1 cellular context compared by ENCODE assay signal in genomic region chr10:60989400-60989876, GRCh38.
TF ChIP-seq lines count a peak whose summit lies in the region.

No MANE protein-coding gene starts in this region.

TF ChIP-seq in K562, 482 proteins besides CTCF, POLR2A, EP300 and RAD21 (continued from another document and continues in another):
- TF ChIP-seq HOMEZ (CRISPR knock-in tag; IDR thresholded peaks at IDR 0.05) (no peak), TAF15 (IDR thresholded peaks at IDR 0.05; ENCODE audit: low read depth, low read length) (no peak), EGR1 (conservative IDR thresholded peaks at IDR 0.05) (no peak), POLR2H (tag; IDR thresholded peaks at IDR 0.05; ENCODE audit: low read depth) (no peak), SRSF9 (IDR thresholded peaks at IDR 0.05; ENCODE audit: borderline replicate concordance, low read depth, low read length) (no peak), CBX1 (IDR thresholded peaks at IDR 0.05; ENCODE audit: low read depth) (peak; percentile 36; the same call in 1 of the 2 replicates), PPARD (CRISPR knock-in tag; IDR thresholded peaks at IDR 0.05) (no peak), CGGBP1 (CRISPR knock-in tag; IDR thresholded peaks at IDR 0.05) (no peak), RFX1 (IDR thresholded peaks at IDR 0.05) (no peak), GATAD2B (IDR thresholded peaks at IDR 0.05; ENCODE audit: borderline replicate concordance) (no peak), NRF1 (conservative IDR thresholded peaks at IDR 0.05 in 1 of 2, IDR thresholded peaks at IDR 0.05 in 1 of 2) (no peak), THAP12 (CRISPR knock-in tag; IDR thresholded peaks at IDR 0.05) (no peak), ZNF707 (CRISPR knock-in tag; conservative IDR thresholded peaks at IDR 0.05) (no peak), ZNF584 (CRISPR knock-in tag; IDR thresholded peaks at IDR 0.05; ENCODE audit: low read depth) (no peak), ZNF217 (CRISPR knock-in tag; IDR thresholded peaks at IDR 0.05) (no peak), ZNF140 (CRISPR knock-in tag; IDR thresholded peaks at IDR 0.05) (no peak), BMI1 (IDR thresholded peaks at IDR 0.05; ENCODE audit: low read length) (no peak), CXXC5 (CRISPR knock-in tag; IDR thresholded peaks at IDR 0.05) (peak; percentile 32; the same call in 1 of the 2 replicates), JUND (IDR thresholded peaks at IDR 0.05; ENCODE audit: borderline replicate concordance, low read depth, low read length) (0 out of 2 replicates have a peak, but pooled peaks have one; percentile 39), JUND (tag; IDR thresholded peaks at IDR 0.05; ENCODE audit: borderline replicate concordance, low read depth, low read length) (peak; percentile 36; the same call in 1 of the 3 replicates), NR2C1 (IDR thresholded peaks at IDR 0.05) (no peak), NR2C1 (tag; IDR thresholded peaks at IDR 0.05) (no peak), ELF2 (CRISPR knock-in tag; IDR thresholded peaks at IDR 0.05) (no peak), ZNF764 (CRISPR knock-in tag; IDR thresholded peaks at IDR 0.05; ENCODE audit: low read depth) (no peak), ZNF134 (CRISPR knock-in tag; conservative IDR thresholded peaks at IDR 0.05) (no peak), FOXK2 (conservative IDR thresholded peaks at IDR 0.05 in 1 of 2, IDR thresholded peaks at IDR 0.05 in 1 of 2; ENCODE audit: low read depth in 2 of 2) (no peak), MYNN (IDR thresholded peaks at IDR 0.05) (no peak), MYNN (CRISPR knock-in tag; IDR thresholded peaks at IDR 0.05) (no peak), TRIM28 (IDR thresholded peaks at IDR 0.05) (peak; percentile 92), ARID2 (IDR thresholded peaks at IDR 0.05) (no peak), CBX8 (IDR thresholded peaks at IDR 0.05; ENCODE audit: borderline replicate concordance, extremely low read depth, low read depth, low read length, poor library complexity, severe bottlenecking) (no peak), CREB5 (CRISPR knock-in tag; IDR thresholded peaks at IDR 0.05) (no peak), ARID3A (IDR thresholded peaks at IDR 0.05; ENCODE audit: borderline replicate concordance, low read depth, low read length) (peak; percentile 55; the same call in 1 of the 2 replicates), ZNF239 (CRISPR knock-in tag; IDR thresholded peaks at IDR 0.05) (no peak), SETDB1 (IDR thresholded peaks at IDR 0.05; ENCODE audit: low read length) (no peak), MYC (IDR thresholded peaks at IDR 0.05; ENCODE audit: low read depth, low read length) (no peak), MYC (CRISPR knock-in tag; IDR thresholded peaks at IDR 0.05; ENCODE audit: borderline replicate concordance, low read depth) (no peak), RBM22 (IDR thresholded peaks at IDR 0.05; ENCODE audit: low read depth, low read length, poor library complexity, severe bottlenecking) (no peak), DPF2 (IDR thresholded peaks at IDR 0.05) (peak; percentile 79), EWSR1 (IDR thresholded peaks at IDR 0.05; ENCODE audit: borderline replicate concordance, low read depth, partially characterized antibody) (no peak), PKNOX1 (IDR thresholded peaks at IDR 0.05) (peak; percentile 72), ZNF561 (CRISPR knock-in tag; conservative IDR thresholded peaks at IDR 0.05) (no peak), HSF4 (CRISPR knock-in tag; IDR thresholded peaks at IDR 0.05; ENCODE audit: borderline replicate concordance) (no peak), TCF3 (CRISPR knock-in tag; IDR thresholded peaks at IDR 0.05) (peak; percentile 30; the same call in 1 of the 2 replicates), EHMT2 (IDR thresholded peaks at IDR 0.05) (peak; percentile 53; the same call in 1 of the 2 replicates)
- TF ChIP-seq, protein P1, sequence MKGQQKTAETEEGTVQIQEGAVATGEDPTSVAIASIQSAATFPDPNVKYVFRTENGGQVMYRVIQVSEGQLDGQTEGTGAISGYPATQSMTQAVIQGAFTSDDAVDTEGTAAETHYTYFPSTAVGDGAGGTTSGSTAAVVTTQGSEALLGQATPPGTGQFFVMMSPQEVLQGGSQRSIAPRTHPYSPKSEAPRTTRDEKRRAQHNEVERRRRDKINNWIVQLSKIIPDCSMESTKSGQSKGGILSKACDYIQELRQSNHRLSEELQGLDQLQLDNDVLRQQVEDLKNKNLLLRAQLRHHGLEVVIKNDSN (CRISPR knock-in tag; IDR thresholded peaks at IDR 0.05), result no peak
- TF ChIP-seq, protein P2, sequence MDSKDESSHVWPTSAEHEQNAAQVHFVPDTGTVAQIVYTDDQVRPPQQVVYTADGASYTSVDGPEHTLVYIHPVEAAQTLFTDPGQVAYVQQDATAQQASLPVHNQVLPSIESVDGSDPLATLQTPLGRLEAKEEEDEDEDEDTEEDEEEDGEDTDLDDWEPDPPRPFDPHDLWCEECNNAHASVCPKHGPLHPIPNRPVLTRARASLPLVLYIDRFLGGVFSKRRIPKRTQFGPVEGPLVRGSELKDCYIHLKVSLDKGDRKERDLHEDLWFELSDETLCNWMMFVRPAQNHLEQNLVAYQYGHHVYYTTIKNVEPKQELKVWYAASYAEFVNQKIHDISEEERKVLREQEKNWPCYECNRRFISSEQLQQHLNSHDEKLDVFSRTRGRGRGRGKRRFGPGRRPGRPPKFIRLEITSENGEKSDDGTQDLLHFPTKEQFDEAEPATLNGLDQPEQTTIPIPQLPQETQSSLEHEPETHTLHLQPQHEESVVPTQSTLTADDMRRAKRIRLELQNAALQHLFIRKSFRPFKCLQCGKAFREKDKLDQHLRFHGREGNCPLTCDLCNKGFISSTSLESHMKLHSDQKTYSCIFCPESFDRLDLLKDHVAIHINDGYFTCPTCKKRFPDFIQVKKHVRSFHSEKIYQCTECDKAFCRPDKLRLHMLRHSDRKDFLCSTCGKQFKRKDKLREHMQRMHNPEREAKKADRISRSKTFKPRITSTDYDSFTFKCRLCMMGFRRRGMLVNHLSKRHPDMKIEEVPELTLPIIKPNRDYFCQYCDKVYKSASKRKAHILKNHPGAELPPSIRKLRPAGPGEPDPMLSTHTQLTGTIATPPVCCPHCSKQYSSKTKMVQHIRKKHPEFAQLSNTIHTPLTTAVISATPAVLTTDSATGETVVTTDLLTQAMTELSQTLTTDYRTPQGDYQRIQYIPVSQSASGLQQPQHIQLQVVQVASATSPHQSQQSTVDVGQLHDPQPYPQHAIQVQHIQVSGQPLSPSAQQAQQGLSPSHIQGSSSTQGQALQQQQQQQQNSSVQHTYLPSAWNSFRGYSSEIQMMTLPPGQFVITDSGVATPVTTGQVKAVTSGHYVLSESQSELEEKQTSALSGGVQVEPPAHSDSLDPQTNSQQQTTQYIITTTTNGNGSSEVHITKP (IDR thresholded peaks at IDR 0.05; ENCODE audit: partially characterized antibody), result no peak
- TF ChIP-seq, protein P3, sequence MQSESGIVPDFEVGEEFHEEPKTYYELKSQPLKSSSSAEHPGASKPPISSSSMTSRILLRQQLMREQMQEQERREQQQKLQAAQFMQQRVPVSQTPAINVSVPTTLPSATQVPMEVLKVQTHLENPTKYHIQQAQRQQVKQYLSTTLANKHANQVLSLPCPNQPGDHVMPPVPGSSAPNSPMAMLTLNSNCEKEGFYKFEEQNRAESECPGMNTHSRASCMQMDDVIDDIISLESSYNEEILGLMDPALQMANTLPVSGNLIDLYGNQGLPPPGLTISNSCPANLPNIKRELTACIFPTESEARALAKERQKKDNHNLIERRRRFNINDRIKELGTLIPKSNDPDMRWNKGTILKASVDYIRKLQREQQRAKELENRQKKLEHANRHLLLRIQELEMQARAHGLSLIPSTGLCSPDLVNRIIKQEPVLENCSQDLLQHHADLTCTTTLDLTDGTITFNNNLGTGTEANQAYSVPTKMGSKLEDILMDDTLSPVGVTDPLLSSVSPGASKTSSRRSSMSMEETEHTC (IDR thresholded peaks at IDR 0.05), result no peak
- TF ChIP-seq, protein P4, sequence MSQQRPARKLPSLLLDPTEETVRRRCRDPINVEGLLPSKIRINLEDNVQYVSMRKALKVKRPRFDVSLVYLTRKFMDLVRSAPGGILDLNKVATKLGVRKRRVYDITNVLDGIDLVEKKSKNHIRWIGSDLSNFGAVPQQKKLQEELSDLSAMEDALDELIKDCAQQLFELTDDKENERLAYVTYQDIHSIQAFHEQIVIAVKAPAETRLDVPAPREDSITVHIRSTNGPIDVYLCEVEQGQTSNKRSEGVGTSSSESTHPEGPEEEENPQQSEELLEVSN (IDR thresholded peaks at IDR 0.05; ENCODE audit: borderline replicate concordance in 1 of 2, extremely low read depth in 1 of 2, insufficient read depth in 1 of 2, insufficient read length in 1 of 2, low read depth in 1 of 2, low read length in 1 of 2, poor library complexity in 1 of 2, severe bottlenecking in 1 of 2), result no peak
